Comparison of ENCODE assay signal across 10 cellular contexts in the genomic region with DNA sequence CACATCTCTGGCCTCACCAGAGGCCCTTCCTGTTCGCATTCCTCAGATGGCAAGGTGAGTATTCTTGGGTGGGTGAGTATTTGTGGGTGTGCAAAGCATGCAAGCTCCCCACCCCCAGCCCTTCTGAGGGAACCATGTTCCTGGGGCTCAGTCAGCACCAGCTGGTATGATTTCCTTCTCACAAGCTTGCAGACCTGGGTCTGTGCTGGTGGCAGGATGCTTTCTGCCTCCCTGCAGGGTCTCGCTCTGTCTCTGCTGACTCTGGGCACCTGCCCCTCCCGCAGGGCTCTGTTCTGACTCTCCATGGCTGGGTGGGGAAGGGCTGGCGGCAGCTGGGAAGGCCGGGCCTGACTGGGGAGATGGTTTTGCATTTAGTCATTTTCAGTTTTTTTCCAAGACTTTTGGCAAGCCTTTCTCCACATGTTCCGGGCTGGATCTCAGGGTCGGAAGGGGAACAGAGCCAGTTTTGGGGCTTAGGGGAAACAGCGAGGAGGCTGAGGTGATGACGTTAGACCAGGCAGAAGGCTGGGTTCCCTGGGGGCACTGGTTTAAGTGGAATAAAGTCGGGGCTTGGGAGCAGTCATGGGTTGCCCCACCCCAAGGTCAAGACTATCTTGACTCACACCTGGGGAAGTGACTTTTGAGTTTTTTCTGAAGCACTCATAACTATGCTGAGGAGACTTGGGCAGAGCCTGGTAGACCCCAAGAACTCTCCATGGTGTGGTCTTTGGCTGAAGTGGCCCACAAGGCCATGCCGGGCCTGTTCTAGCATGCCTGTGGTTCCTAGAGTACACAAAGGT. TPM values are rescaled to one million over a fixed set of nuclear protein-coding genes. Genes with fewer than 3 reads are reported as not detected.
DNase-seq lines count a peak whose midpoint lies in the region; ATAC-seq, FAIRE-seq and TF ChIP-seq lines count a peak whose summit lies in the region.
"Had no signal": no experiment of that assay in that cellular context is flagged by ENCODE, and none has a peak within 500 bp of the region (broad histone marks: within the 10 kb centered on the region; RNA-seq: fewer than 3 reads in every experiment).

No MANE protein-coding gene starts in this region.

- WGBS in hepatocyte (ENCODE audit: low lambda C conversion rate, missing lambda C conversion rate), result 73% methylated on average over 11 of the region's 11 CpGs
- 41 to 71% methylated on average over 11 of the region's 11 CpGs for WGBS in thyroid gland, 2 donors

- no TSS peak for BruUV-seq in HCT116 (replicated peaks; lab: Mats Ljungman, UMichigan)

- H3K4me3 Mint-ChIP-seq in astrocyte (ENCODE audit: unreplicated experiment), result peak overlapping the region; percentile 50
- no peak overlapping the region for H3K4me3 Mint-ChIP-seq in activated T-cell treated with anti-CD3 and anti-CD28 coated beads, Interleukin-2, amount 50 U/mL, for 24 hours
- H3K4me3 Mint-ChIP-seq: activated naive CD4-positive, alpha-beta T cell treated with anti-CD3 and anti-CD28 coated beads for 36 hours had no signal

- DNase-seq in HCT116 (ENCODE audit: low read depth, low spot score), result no peak
- DNase-seq in astrocyte (ENCODE audit: low read depth), result peak; percentile 84
- DNase-seq in hepatocyte (ENCODE audit: low spot score), result peak; percentile 49
- DNase-seq in thyroid gland, result peak in 1 of 2 donors; percentile 46
- no peak for DNase-seq in SKM-1 treated with dmso at 0.1 percent for 144 hours (lab: John Stamatoyannopoulos, UW; ENCODE audit: unreplicated experiment)
- no peak for DNase-seq in activated T-cell treated with anti-CD3 and anti-CD28 coated beads, Interleukin-2, amount 50 U/mL, for 24 hours
- DNase-seq in head of caudate nucleus, result no peak
- DNase-seq: activated naive CD4-positive, alpha-beta T cell treated with anti-CD3 and anti-CD28 coated beads for 36 hours had no signal

- H3K36me3 Mint-ChIP-seq in astrocyte (ENCODE audit: low read depth, unreplicated experiment), result no peaks in the 10 kb centered on the region
- no peaks in the 10 kb centered on the region for H3K36me3 Mint-ChIP-seq in activated T-cell treated with anti-CD3 and anti-CD28 coated beads, Interleukin-2, amount 50 U/mL, for 24 hours (ENCODE audit: low read depth)

- RAD21 ChIA-PET in HCT116 (lab: Charles Lee; ENCODE audit: low non-redundant PET in 1 of 2, low total read pairs in 2 of 2, uncharacterized antibody in 2 of 2, unreplicated experiment in 2 of 2), result no interaction called here

- H3K27me3 ChIP-seq in HCT116 (ENCODE audit: insufficient read depth, low read length) (no peaks in the 10 kb centered on the region), astrocyte (ENCODE audit: insufficient read depth, low read length) (peaks cover 25% of the 10 kb centered on the region), hepatocyte (peaks cover 11% of the 10 kb centered on the region), thyroid gland (no peaks in the 10 kb centered on the region)

- peak; percentile 82 for ATAC-seq in HCT116
- no peak for ATAC-seq in HG02981 (IDR thresholded peaks at IDR 0.05; ENCODE audit: unreplicated experiment)
- ATAC-seq: GM12878 had no signal

- TF ChIP-seq POLR2A in HCT116 (IDR thresholded peaks at IDR 0.05; ENCODE audit: borderline replicate concordance, extremely low read depth, insufficient read depth, insufficient read length), result no peak
- no peak for TF ChIP-seq POLR2A in thyroid gland (IDR thresholded peaks at IDR 0.05)

- H3K4me2 ChIP-seq in HCT116 (ENCODE audit: low read length), result peak overlapping the region; percentile 82
- peak overlapping the region; percentile 70 for H3K4me2 ChIP-seq in astrocyte (ENCODE audit: low read length)
- no peak overlapping the region for H3K4me2 ChIP-seq in hepatocyte

- no peak overlapping the region for H2AFZ ChIP-seq in HCT116 (ENCODE audit: low read depth, low read length, poor library complexity, severe bottlenecking)
- peak overlapping the region; percentile 58 for H2AFZ ChIP-seq in astrocyte (ENCODE audit: low read depth, low read length)
- H2AFZ ChIP-seq in hepatocyte, result no peak overlapping the region

- H3K4me1 ChIP-seq in HCT116 (ENCODE audit: control insufficient read depth in 1 of 2, insufficient read depth in 2 of 2, low read length in 2 of 2) (peaks cover 24 to 65% of the 10 kb centered on the region in 2 experiments), astrocyte (ENCODE audit: insufficient read depth, low read length) (peaks cover 26% of the 10 kb centered on the region), hepatocyte (ENCODE audit: insufficient read depth) (peaks cover 4% of the 10 kb centered on the region), thyroid gland (peaks cover 4 to 40% of the 10 kb centered on the region in 2 donors)

- no peak for TF ChIP-seq RAD21 in HCT116 (IDR thresholded peaks at IDR 0.05; ENCODE audit: low read depth)

- H3K4me3 ChIP-seq in HCT116 (replicated peaks in 1 of 2; ENCODE audit: low read depth in 1 of 2, low read length in 2 of 2) (peak overlapping the region; percentile 16 to 45), astrocyte (ENCODE audit: insufficient read depth, low read depth, low read length) (no peak overlapping the region), hepatocyte (no peak overlapping the region), thyroid gland (replicated peaks in 1 of 3) (no peak overlapping the region)
- H3K4me3 ChIP-seq: GM12878 had no signal

- no peak for TF ChIP-seq CTCF in HCT116 (IDR thresholded peaks at IDR 0.05 in 2 of 3, conservative IDR thresholded peaks at IDR 0.05 in 1 of 3; ENCODE audit: borderline replicate concordance in 1 of 3, insufficient read depth in 1 of 3, low read depth in 2 of 3, low read length in 2 of 3)
- TF ChIP-seq CTCF in astrocyte (IDR thresholded peaks at IDR 0.05; ENCODE audit: insufficient read depth, low read depth, low read length), result no peak
- TF ChIP-seq CTCF in hepatocyte (IDR thresholded peaks at IDR 0.05; ENCODE audit: poor library complexity), result no peak
- TF ChIP-seq CTCF in thyroid gland (IDR thresholded peaks at IDR 0.05), result no peak

- H4K20me1 ChIP-seq in HCT116 (ENCODE audit: insufficient read depth), result no peaks in the 10 kb centered on the region
- peaks cover 7% of the 10 kb centered on the region for H4K20me1 ChIP-seq in astrocyte (ENCODE audit: insufficient read depth, low read length)
- H4K20me1 ChIP-seq in hepatocyte (ENCODE audit: insufficient read depth, poor library complexity, severe bottlenecking), result no peaks in the 10 kb centered on the region

- H3K27ac Mint-ChIP-seq in astrocyte (ENCODE audit: unreplicated experiment), result no peak overlapping the region
- no peak overlapping the region for H3K27ac Mint-ChIP-seq in activated T-cell treated with anti-CD3 and anti-CD28 coated beads, Interleukin-2, amount 50 U/mL, for 24 hours
- H3K27ac Mint-ChIP-seq: activated naive CD4-positive, alpha-beta T cell treated with anti-CD3 and anti-CD28 coated beads for 36 hours had no signal

- H3K79me2 ChIP-seq in HCT116 (ENCODE audit: insufficient read depth, low read length), result no peaks in the 10 kb centered on the region
- H3K79me2 ChIP-seq in astrocyte (ENCODE audit: insufficient read depth, low read length), result no peaks in the 10 kb centered on the region
- no peaks in the 10 kb centered on the region for H3K79me2 ChIP-seq in hepatocyte

- H3K4me1 Mint-ChIP-seq in astrocyte (ENCODE audit: low read depth, unreplicated experiment), result peaks cover 15% of the 10 kb centered on the region
- peaks cover 11% of the 10 kb centered on the region for H3K4me1 Mint-ChIP-seq in activated T-cell treated with anti-CD3 and anti-CD28 coated beads, Interleukin-2, amount 50 U/mL, for 24 hours (ENCODE audit: low read depth)

- intact Hi-C loops in HCT116 (cut with micrococcal nuclease), result no loop called here
- intact Hi-C loops in thyroid gland (cut with DNase I), result no loop called here
- intact Hi-C loops in head of caudate nucleus (cut with DNase I), result no loop called here

- peak overlapping the region; percentile 58 for H3K9ac ChIP-seq in HCT116 (ENCODE audit: low read length)
- no peak overlapping the region for H3K9ac ChIP-seq in astrocyte (ENCODE audit: low read length)

- no peaks in the 10 kb centered on the region for H3K9me3 Mint-ChIP-seq in astrocyte (ENCODE audit: unreplicated experiment)
- no peaks in the 10 kb centered on the region for H3K9me3 Mint-ChIP-seq in activated T-cell treated with anti-CD3 and anti-CD28 coated beads, Interleukin-2, amount 50 U/mL, for 24 hours
- H3K9me3 Mint-ChIP-seq: activated naive CD4-positive, alpha-beta T cell treated with anti-CD3 and anti-CD28 coated beads for 36 hours had no signal

- peaks cover 54% of the 10 kb centered on the region for H3K27me3 Mint-ChIP-seq in astrocyte (ENCODE audit: low read depth, unreplicated experiment)
- peaks cover 31% of the 10 kb centered on the region for H3K27me3 Mint-ChIP-seq in activated T-cell treated with anti-CD3 and anti-CD28 coated beads, Interleukin-2, amount 50 U/mL, for 24 hours

- no peak for FAIRE-seq in astrocyte (lab: Jason Lieb, UNC)
- FAIRE-seq: GM12878 had no signal

- CTCF ChIA-PET in HCT116 (lab: Charles Lee), result no interaction called here

- H3K36me3 ChIP-seq in HCT116 (ENCODE audit: control insufficient read depth in 1 of 2, insufficient read depth in 2 of 2, low read length in 2 of 2) (no peaks in the 10 kb centered on the region), astrocyte (ENCODE audit: insufficient read depth, low read length) (no peaks in the 10 kb centered on the region), hepatocyte (replicated peaks; ENCODE audit: insufficient read depth, low read depth) (no peaks in the 10 kb centered on the region), thyroid gland (no peaks in the 10 kb centered on the region)

- no peaks in the 10 kb centered on the region for H3K9me3 ChIP-seq in HCT116 (ENCODE audit: control insufficient read depth in 1 of 2, insufficient read depth in 1 of 2, low read depth in 1 of 2, low read length in 2 of 2)
- H3K9me3 ChIP-seq in astrocyte (ENCODE audit: insufficient read depth, low read depth, low read length), result no peaks in the 10 kb centered on the region
- no peaks in the 10 kb centered on the region for H3K9me3 ChIP-seq in hepatocyte (ENCODE audit: low read depth)
- H3K9me3 ChIP-seq in thyroid gland, result no peaks in the 10 kb centered on the region

- H3K9me2 ChIP-seq in HCT116 (ENCODE audit: insufficient read depth), result no peaks in the 10 kb centered on the region
- no peaks in the 10 kb centered on the region for H3K9me2 ChIP-seq in hepatocyte (replicated peaks; ENCODE audit: insufficient read depth)

- POLR2A ChIA-PET in HCT116 (lab: Charles Lee), result no interaction called here

- peak overlapping the region; percentile 56 for H3K27ac ChIP-seq in HCT116 (ENCODE audit: low read depth, low read length)
- H3K27ac ChIP-seq in astrocyte (ENCODE audit: low read depth, low read length), result peak overlapping the region; percentile 45
- no peak overlapping the region for H3K27ac ChIP-seq in hepatocyte
- H3K27ac ChIP-seq in thyroid gland, result peak overlapping the region in 2 of 3 donors; percentile 21 to 54

RNA-seq across cellular contexts. Expression of a gene that starts 6.2 kb away (rescaled TPM):
- total RNA-seq in HCT116 (2021; ENCODE audit: unreplicated experiment) (5.4 TPM), astrocyte (0.43 and 0.53 TPM in 2 replicates), hepatocyte (2.0 TPM in 2 replicates), thyroid gland (10 to 100 TPM; 14.0 to 16.4 (median 14.5) TPM)
- polyA plus RNA-seq in HCT116 (2012), result 3.9 and 4.5 TPM in 2 replicates
- 1.6 and 2.3 TPM in 2 replicates for polyA plus RNA-seq in hepatocyte

RNA-seq across cellular contexts. Expression of a gene that starts 43.2 kb away (rescaled TPM):
- total RNA-seq in HCT116 (2021; ENCODE audit: unreplicated experiment) (5.1 TPM), astrocyte (15.5 and 17.0 TPM in 2 replicates), hepatocyte (6.4 and 7.3 TPM in 2 replicates), thyroid gland (10 to 100 TPM in 1 of 4 donors, 1 to 10 TPM in 3; 4.7 to 10.5 (median 9.4) TPM)
- 3.5 TPM in 2 replicates for polyA plus RNA-seq in HCT116 (2012)
- 5.9 and 6.4 TPM in 2 replicates for polyA plus RNA-seq in hepatocyte

Comparison
In these comparisons a context has a peak if more than half of its experiments do, and no peak if none do; other contexts are left out.
1. DNase-seq: peak in astrocyte (single experiment) and hepatocyte (single experiment); none in HCT116 (single experiment), SKM-1 treated with dmso at 0.1 percent for 144 hours (single experiment), activated T-cell treated with anti-CD3 and anti-CD28 coated beads, Interleukin-2, amount 50 U/mL, for 24 hours (single experiment) and head of caudate nucleus (0 of 42).
2. H3K4me3 ChIP-seq: peak in HCT116 (2 of 2); none in astrocyte (single experiment), hepatocyte (single experiment) and thyroid gland (0 of 3).